In genomic region chr16:24729243-24729966, GRCh38 we compare ENCODE assay signal across 1 cellular context.
TF ChIP-seq lines count a peak whose summit lies in the region.

TSS of gene TNRC6A (plus strand) at chr16:24729651. CDS start at chr16:24729842, 191 bp downstream.

TF ChIP-seq in HEK293, 187 proteins besides CTCF, POLR2A, EP300 and RAD21 (continued from another document):
- TF ChIP-seq BCL6B (tag by site-specific recombination; IDR thresholded peaks at IDR 0.05) (no peak), ZNF555 (tag by site-specific recombination; conservative IDR thresholded peaks at IDR 0.05) (no peak), ZNF174 (tag by site-specific recombination; IDR thresholded peaks at IDR 0.05) (no peak), ZNF677 (tag by site-specific recombination; IDR thresholded peaks at IDR 0.05) (no peak), ZBTB10 (tag by site-specific recombination; IDR thresholded peaks at IDR 0.05) (no peak; the same call in 1 of the 2 replicates), GFI1B (tag by site-specific recombination; IDR thresholded peaks at IDR 0.05) (no peak), ZNF548 (tag by site-specific recombination; IDR thresholded peaks at IDR 0.05) (no peak)
